Comparison of ENCODE assay signal across 11 cellular contexts in the genomic region with DNA sequence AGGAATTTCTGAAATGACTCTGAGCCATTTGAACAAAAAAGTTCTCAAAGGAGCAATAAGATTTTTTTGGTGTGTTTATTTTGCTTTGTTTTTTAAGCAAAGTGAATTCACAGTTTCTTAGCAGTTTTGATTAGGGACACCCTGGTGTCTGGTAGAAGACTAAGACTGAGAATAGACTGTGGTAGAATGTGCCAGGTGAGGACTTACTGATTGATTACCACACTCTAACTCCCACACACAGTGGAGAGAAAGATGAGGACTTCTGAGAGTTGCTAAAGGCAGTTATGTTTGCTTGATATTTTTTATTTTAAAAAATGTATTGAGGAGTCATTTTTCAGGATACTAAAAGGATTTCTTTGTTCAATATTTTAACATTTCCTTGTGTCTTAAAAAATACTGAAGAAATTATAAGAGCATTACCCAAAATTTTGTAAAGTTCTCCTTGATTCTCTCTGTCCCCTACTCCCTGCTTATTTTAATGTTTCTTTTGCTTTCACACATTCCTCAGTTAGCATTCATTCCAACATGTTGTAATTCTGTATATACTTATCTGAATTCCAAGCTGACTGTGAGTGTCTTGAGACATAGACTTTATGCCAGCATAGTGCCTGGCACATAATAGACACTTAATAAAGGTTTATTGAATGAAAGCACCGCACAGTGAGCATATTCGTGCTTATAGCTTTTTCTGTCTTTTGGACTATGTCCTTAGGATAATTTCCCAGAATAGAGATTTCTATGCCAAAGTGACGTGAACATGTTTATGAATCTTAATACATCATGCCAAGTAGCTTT.
A peak's percentile ranks its signal among the peaks of the same experiment; 100 is the strongest.
DNase-seq lines count a peak whose midpoint lies in the region; ATAC-seq, FAIRE-seq and TF ChIP-seq lines count a peak whose summit lies in the region.
"Had no signal": no experiment of that assay in that cellular context is flagged by ENCODE, and none has a peak within 500 bp of the region (broad histone marks: within the 10 kb centered on the region; RNA-seq: fewer than 3 reads in every experiment).

No MANE protein-coding gene starts in this region.

- no peak overlapping the region for H3K18ac ChIP-seq in mesenchymal stem cell (ENCODE audit: low read depth in 1 of 2, low read length in 2 of 2)

- TF ChIP-seq CTCF in GM12865 (IDR thresholded peaks at IDR 0.05; ENCODE audit: insufficient read depth, low read depth, low read length, missing control alignments) = no peak
- no peak for TF ChIP-seq CTCF in bronchial epithelial cell (IDR thresholded peaks at IDR 0.05; ENCODE audit: insufficient read depth, low read length, severe bottlenecking)

- H3K23ac ChIP-seq in mesenchymal stem cell (ENCODE audit: low read length in 2 of 2) = no peak overlapping the region

- no peak overlapping the region for H2BK12ac ChIP-seq in mesenchymal stem cell (ENCODE audit: low read length in 2 of 2)

- H3K27me3 ChIP-seq in bronchial epithelial cell (ENCODE audit: control insufficient read depth, insufficient read depth, low read length) (no peaks in the 10 kb centered on the region), mesenchymal stem cell (ENCODE audit: control insufficient read depth in 1 of 2, insufficient read depth in 1 of 2, low read length in 2 of 2) (no peaks in the 10 kb centered on the region)
- H3K27me3 ChIP-seq in effector memory CD4-positive, alpha-beta T cell (replicated peaks; ENCODE audit: control insufficient read depth, insufficient read depth, low read length, poor library complexity, severe bottlenecking) = no peaks in the 10 kb centered on the region
- H3K27me3 ChIP-seq: BLaER1 treated with 17β-estradiol and CSF1 and Interleukin-3, amounts not matched to agents 10 nM and 100 nM had no signal

- H3K4me2 ChIP-seq in mesenchymal stem cell (ENCODE audit: low read length, poor library complexity, severe bottlenecking) = no peak overlapping the region

- peak; percentile 53 for ATAC-seq in HG02610 (IDR thresholded peaks at IDR 0.05; ENCODE audit: unreplicated experiment)
- ATAC-seq in GM21381 (IDR thresholded peaks at IDR 0.05; ENCODE audit: unreplicated experiment) = no peak

- 94% methylated on average over 3 of the region's 3 CpGs for WGBS in mesenchymal stem cell

- DNase-seq in GM12865 (ENCODE audit: low read depth) = peak; percentile 2
- peak; percentile 67 for DNase-seq in bronchial epithelial cell (ENCODE audit: low read depth)
- DNase-seq in mesenchymal stem cell = no peak
- no peak for DNase-seq in UCSD-AML1 (lab: John Stamatoyannopoulos, UW; ENCODE audit: unreplicated experiment)
- no peak for DNase-seq in effector memory CD4-positive, alpha-beta T cell
- DNase-seq in NCI-H748 treated with DMSO at 0.1 percent for 48 hours (lab: John Stamatoyannopoulos, UW) = no peak
- DNase-seq: activated B cell treated with CpG ODN at 0.5 μM for 24 hours, foreskin melanocyte had no signal

- no peak overlapping the region for H4K91ac ChIP-seq in mesenchymal stem cell (ENCODE audit: low read length)

- H3K4me1 ChIP-seq in mesenchymal stem cell (ENCODE audit: control insufficient read depth, insufficient read depth, low read depth, low read length) = peaks cover 5% of the 10 kb centered on the region
- no peaks in the 10 kb centered on the region for H3K4me1 ChIP-seq in effector memory CD4-positive, alpha-beta T cell (ENCODE audit: control insufficient read depth, insufficient read depth, low read length, poor library complexity, severe bottlenecking)

- H4K8ac ChIP-seq in mesenchymal stem cell (ENCODE audit: low read length) = no peak overlapping the region

- no peak overlapping the region for H3K27ac ChIP-seq in mesenchymal stem cell (ENCODE audit: low read length, poor library complexity, severe bottlenecking)
- no peak overlapping the region for H3K27ac ChIP-seq in effector memory CD4-positive, alpha-beta T cell (ENCODE audit: insufficient read depth, low read length, poor library complexity, severe bottlenecking)
- H3K27ac ChIP-seq: BLaER1 treated with 17β-estradiol and CSF1 and Interleukin-3, amounts not matched to agents 10 nM and 100 nM had no signal

- no peak overlapping the region for H2BK120ac ChIP-seq in mesenchymal stem cell (ENCODE audit: low read depth, low read length)

- H3K4me3 ChIP-seq in GM12865 (ENCODE audit: low read depth, low read length) (no peak overlapping the region), bronchial epithelial cell (ENCODE audit: low read depth, low read length) (no peak overlapping the region), mesenchymal stem cell (ENCODE audit: insufficient read depth in 1 of 2, low read depth in 1 of 2, low read length in 2 of 2) (peak overlapping the region in 1 of 2 experiments; percentile 7)
- no peak overlapping the region for H3K4me3 ChIP-seq in effector memory CD4-positive, alpha-beta T cell (ENCODE audit: insufficient read depth, low read depth, low read length, poor library complexity, severe bottlenecking)
- H3K4me3 ChIP-seq: BLaER1 treated with 17β-estradiol and CSF1 and Interleukin-3, amounts not matched to agents 10 nM and 100 nM had no signal

- H2AK5ac ChIP-seq in mesenchymal stem cell (ENCODE audit: low read length, severe bottlenecking) = no peak overlapping the region

- no peak for FAIRE-seq in bronchial epithelial cell (lab: Jason Lieb, UNC)

- H3K36me3 ChIP-seq in bronchial epithelial cell (ENCODE audit: control insufficient read depth, insufficient read depth, low read length) = no peaks in the 10 kb centered on the region
- no peaks in the 10 kb centered on the region for H3K36me3 ChIP-seq in mesenchymal stem cell (ENCODE audit: control insufficient read depth in 1 of 2, insufficient read depth in 2 of 2, low read depth in 1 of 2, low read length in 2 of 2)
- no peaks in the 10 kb centered on the region for H3K36me3 ChIP-seq in effector memory CD4-positive, alpha-beta T cell (ENCODE audit: control insufficient read depth, insufficient read depth, low read length)

- H3K4ac ChIP-seq in mesenchymal stem cell (ENCODE audit: low read depth in 1 of 2, low read length in 2 of 2) = no peak overlapping the region

- H3K14ac ChIP-seq in mesenchymal stem cell (ENCODE audit: low read length in 2 of 2) = no peak overlapping the region

- no peak overlapping the region for H2BK5ac ChIP-seq in mesenchymal stem cell (ENCODE audit: low read depth, low read length, poor library complexity, severe bottlenecking)

- H3K9me3 ChIP-seq in mesenchymal stem cell (ENCODE audit: control insufficient read depth, low read length) = no peaks in the 10 kb centered on the region
- no peaks in the 10 kb centered on the region for H3K9me3 ChIP-seq in effector memory CD4-positive, alpha-beta T cell (ENCODE audit: control insufficient read depth, low read length)
- H3K9me3 ChIP-seq: BLaER1 treated with 17β-estradiol and CSF1 and Interleukin-3, amounts not matched to agents 10 nM and 100 nM had no signal

- peaks cover 19% of the 10 kb centered on the region for H3K79me1 ChIP-seq in mesenchymal stem cell (replicated peaks; ENCODE audit: low read length, poor library complexity, severe bottlenecking)

- H3K9ac ChIP-seq in mesenchymal stem cell (ENCODE audit: low read length) = peak overlapping the region; percentile 61
- H3K9ac ChIP-seq: BLaER1 treated with 17β-estradiol and CSF1 and Interleukin-3, amounts not matched to agents 10 nM and 100 nM had no signal

- H2AFZ ChIP-seq in mesenchymal stem cell (ENCODE audit: low read depth, low read length) = no peak overlapping the region

- H2BK15ac ChIP-seq in mesenchymal stem cell (ENCODE audit: low read depth, poor library complexity, severe bottlenecking) = no peak overlapping the region

Comparison
In these comparisons a context has a peak if more than half of its experiments do, and no peak if none do; other contexts are left out.
1. DNase-seq: peak in GM12865 (single experiment) and bronchial epithelial cell (single experiment); none in mesenchymal stem cell (single experiment), UCSD-AML1 (single experiment), effector memory CD4-positive, alpha-beta T cell (0 of 3) and NCI-H748 treated with DMSO at 0.1 percent for 48 hours (single experiment).